Comparison of ENCODE assay signal across 6 cellular contexts in genomic region chr16:23508589-23509440, GRCh38. TPM values are rescaled to one million over a fixed set of nuclear protein-coding genes. Genes with fewer than 3 reads are reported as not detected.
A peak's percentile ranks its signal among the peaks of the same experiment; 100 is the strongest.
DNase-seq lines count a peak whose midpoint lies in the region; TF ChIP-seq lines count a peak whose summit lies in the region.

No MANE protein-coding gene starts in this region.

- no peak for TF ChIP-seq EP300 in transverse colon (IDR thresholded peaks at IDR 0.05; ENCODE audit: low read depth)

- intact Hi-C loops in transverse colon (cut with DNase I; ENCODE audit: low total_unique reads), result no loop called here

- H3K4me1 ChIP-seq in hepatocyte (ENCODE audit: insufficient read depth) (peaks cover 4% of the 10 kb centered on the region), transverse colon (peaks cover 4 to 45% (median 30%) of the 10 kb centered on the region in 4 donors)

- peaks cover 52% of the 10 kb centered on the region for H4K20me1 ChIP-seq in hepatocyte (ENCODE audit: insufficient read depth, poor library complexity, severe bottlenecking)

- H3K36me3 ChIP-seq in hepatocyte (replicated peaks; ENCODE audit: insufficient read depth, low read depth) (no peaks in the 10 kb centered on the region), transverse colon (no peaks in the 10 kb centered on the region)

- H3K4me3 ChIP-seq in hepatocyte (peak overlapping the region; percentile 85), transverse colon (peak overlapping the region; percentile 56 to 100 (median 90))

- 16% methylated on average over 28 of the region's 28 CpGs for WGBS in hepatocyte (ENCODE audit: low lambda C conversion rate, missing lambda C conversion rate)
- WGBS in transverse colon (ENCODE audit: low coverage in 1 of 2), 2 donors, result 16 to 29% methylated on average over 21 to 28 of the region's 28 CpGs

- no peaks in the 10 kb centered on the region for H3K9me2 ChIP-seq in hepatocyte (replicated peaks; ENCODE audit: insufficient read depth)

- DNase-seq in DMS 273 treated with DMSO at 0.1 percent for 48 hours (lab: John Stamatoyannopoulos, UW) (peak; percentile 25), RPMI8226 (peak; percentile 46), hepatocyte (ENCODE audit: low spot score) (peak; percentile 16), transverse colon (peak; percentile 34), NCI-H146 treated with DMSO at 0.1 percent for 48 hours (lab: John Stamatoyannopoulos, UW; ENCODE audit: unreplicated experiment) (no peak), NCI-H2107 treated with DMSO at 0.1 percent for 48 hours (lab: John Stamatoyannopoulos, UW; ENCODE audit: unreplicated experiment) (no peak)

- H3K9me3 ChIP-seq in hepatocyte (ENCODE audit: low read depth), result no peaks in the 10 kb centered on the region
- H3K9me3 ChIP-seq in transverse colon, result no peaks in the 10 kb centered on the region

- in situ Hi-C loops in transverse colon (cut with MboI; ENCODE audit: low pct_ligation_motif_present in 1 of 4, low pct_unique_long_range_greater_than_20kb in 1 of 4, low sequenced_read_pairs in 3 of 4), result no loop called here

- peak overlapping the region; percentile 100 for H3K4me2 ChIP-seq in hepatocyte

- H2AFZ ChIP-seq in hepatocyte, result no peak overlapping the region

- H3K79me2 ChIP-seq in hepatocyte, result peaks cover 60% of the 10 kb centered on the region

- no peak for TF ChIP-seq CTCF in hepatocyte (IDR thresholded peaks at IDR 0.05; ENCODE audit: poor library complexity)
- TF ChIP-seq CTCF in transverse colon (IDR thresholded peaks at IDR 0.05), result no peak

- TF ChIP-seq POLR2A in transverse colon (IDR thresholded peaks at IDR 0.05), result no peak

- H3K27me3 ChIP-seq in hepatocyte (no peaks in the 10 kb centered on the region), transverse colon (no peaks in the 10 kb centered on the region)

- H3K27ac ChIP-seq in hepatocyte (peak overlapping the region; percentile 41), transverse colon (peak overlapping the region; percentile 82 to 94 (median 91))

RNA-seq across cellular contexts. Expression of gene GGA2, which starts 1.5 kb away (rescaled TPM):
- total RNA-seq in hepatocyte (42.4 and 56.4 TPM in 2 replicates), transverse colon (10 to 100 TPM; 21.7 to 51.8 (median 36.9) TPM)
- polyA plus RNA-seq in hepatocyte, result 73.1 and 76.6 TPM in 2 replicates

RNA-seq across cellular contexts. Expression of gene EARS2, which starts 48.3 kb away (rescaled TPM):
- total RNA-seq in hepatocyte (19.0 and 26.5 TPM in 2 replicates), transverse colon (10 to 100 TPM in 3 of 4 donors, 1 to 10 TPM in 1; 9.4 to 88.2 (median 14.3) TPM)
- 23.1 and 25.2 TPM in 2 replicates for polyA plus RNA-seq in hepatocyte

RNA-seq across cellular contexts. Expression of gene UBFD1, which starts 48.7 kb away (rescaled TPM):
- total RNA-seq in hepatocyte (107 TPM in 2 replicates), transverse colon (100 to 1,000 TPM in 2 of 4 donors, 10 to 100 TPM in 2; 34.3 to 186 (median 80.6) TPM)
- polyA plus RNA-seq in hepatocyte, result 44.5 and 48.6 TPM in 2 replicates

RNA-seq across cellular contexts. Expression of gene COG7, which starts 55.8 kb away (rescaled TPM):
- total RNA-seq in hepatocyte (11.8 and 15.4 TPM in 2 replicates), transverse colon (100 to 1,000 TPM in 1 of 4 donors, 10 to 100 TPM in 3; 37.1 to 121 (median 54.6) TPM)
- polyA plus RNA-seq in hepatocyte, result 13.5 and 14.7 TPM in 2 replicates

Comparison
In these comparisons a context has a peak if more than half of its experiments do, and no peak if none do; other contexts are left out.
1. DNase-seq: peak in DMS 273 treated with DMSO at 0.1 percent for 48 hours (single experiment), RPMI8226 (single experiment), hepatocyte (single experiment) and transverse colon (single experiment); none in NCI-H146 treated with DMSO at 0.1 percent for 48 hours (single experiment) and NCI-H2107 treated with DMSO at 0.1 percent for 48 hours (single experiment).